Comparison of ENCODE assay signal across 8 cellular contexts in the genomic region with DNA sequence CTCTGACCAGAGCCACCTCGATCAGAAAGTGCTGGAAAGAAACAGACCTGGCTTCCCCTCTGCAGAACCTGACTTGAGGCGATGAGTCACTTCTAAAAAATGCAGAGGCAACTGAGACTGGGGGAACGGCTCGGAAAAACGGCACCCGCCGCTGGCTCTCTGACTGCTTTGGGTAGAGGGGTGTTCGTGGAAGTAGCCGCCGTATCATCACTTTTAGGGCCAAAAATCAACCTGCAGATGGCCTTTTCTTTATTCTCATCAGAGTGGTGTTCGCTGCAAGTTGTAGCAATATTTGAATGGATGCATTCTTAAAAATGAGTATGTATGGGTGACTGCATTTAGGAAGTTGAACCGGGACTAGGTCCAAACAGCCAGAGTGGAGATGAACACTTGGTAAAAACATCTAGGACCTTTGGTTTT. TPM values are rescaled to one million over a fixed set of nuclear protein-coding genes. Genes with fewer than 3 reads are reported as not detected.
A peak's percentile ranks its signal among the peaks of the same experiment; 100 is the strongest.
DNase-seq lines count a peak whose midpoint lies in the region; ATAC-seq and TF ChIP-seq lines count a peak whose summit lies in the region.

No MANE protein-coding gene starts in this region.

- peak in 2 of 3 experiments; percentile 0 to 6 for DNase-seq in activated CD8-positive, alpha-beta memory T cell treated with anti-CD3 and anti-CD28 coated beads for 48 hours (ENCODE audit: low read depth in 2 of 3, low spot score in 2 of 3)
- no peak for DNase-seq in activated CD8-positive, alpha-beta memory T cell treated with anti-CD3 and anti-CD28 coated beads, Interleukin-2, amount 10 ng/mL, durations not matched to agents 7 days and 5 days
- DNase-seq in Panc1 (ENCODE audit: low read depth, low spot score) (no peak), colonic mucosa (peak; percentile 67), left lobe of liver (ENCODE audit: low spot score) (peak; percentile 47)
- DNase-seq in activated CD8-positive, alpha-beta memory T cell treated with anti-CD3 and anti-CD28 coated beads, Interleukin-2, amount 50 U/mL, for 48 hours, result no peak

- no peak overlapping the region for H3K4me3 Mint-ChIP-seq in activated CD8-positive, alpha-beta memory T cell treated with anti-CD3 and anti-CD28 coated beads, Interleukin-2, amount 10 ng/mL, durations not matched to agents 7 days and 5 days

- no peaks in the 10 kb centered on the region for H3K9me3 ChIP-seq in Panc1 (ENCODE audit: control insufficient read depth, insufficient read depth, low read depth, low read length)
- H3K9me3 ChIP-seq in colonic mucosa, result no peaks in the 10 kb centered on the region
- no peaks in the 10 kb centered on the region for H3K9me3 ChIP-seq in stomach smooth muscle (ENCODE audit: control insufficient read depth in 2 of 2, low read length in 2 of 2)

- peaks cover 14% of the 10 kb centered on the region; the same call in 1 of the 2 replicates for H3K4me1 ChIP-seq in Panc1 (ENCODE audit: control insufficient read depth, insufficient read depth, low read length)
- H3K4me1 ChIP-seq in colonic mucosa, result no peaks in the 10 kb centered on the region
- peaks cover 4% of the 10 kb centered on the region for H3K4me1 ChIP-seq in stomach smooth muscle (ENCODE audit: control insufficient read depth, insufficient read depth, low read length)

- intact Hi-C loops in Panc1 (cut with micrococcal nuclease; ENCODE audit: unreplicated experiment) (loop anchor here (10.0 kb wide), 2 partner anchors 109 to 191 kb away; a partner anchor contains a TSS), colonic mucosa (cut with DNase I) (no loop called here)

- H3K4me1 Mint-ChIP-seq in activated CD8-positive, alpha-beta memory T cell treated with anti-CD3 and anti-CD28 coated beads, Interleukin-2, amount 10 ng/mL, durations not matched to agents 7 days and 5 days, result peaks cover 3% of the 10 kb centered on the region

- CTCF ChIA-PET in activated CD8-positive, alpha-beta memory T cell treated with anti-CD3 and anti-CD28 coated beads, Interleukin-2, amount 10 ng/mL, durations not matched to agents 7 days and 5 days (lab: Charles Lee), result no interaction called here
- CTCF ChIA-PET in Panc1 (lab: Charles Lee), result no interaction called here

- in situ Hi-C loops in Panc1 (cut with HindIII; ENCODE audit: low pct_unique_long_range_greater_than_20kb, low sequenced_read_pairs), result no loop called here

- H3K27me3 Mint-ChIP-seq in activated CD8-positive, alpha-beta memory T cell treated with anti-CD3 and anti-CD28 coated beads, Interleukin-2, amount 10 ng/mL, durations not matched to agents 7 days and 5 days, result peaks cover 48% of the 10 kb centered on the region

- no peaks in the 10 kb centered on the region for H3K9me3 Mint-ChIP-seq in activated CD8-positive, alpha-beta memory T cell treated with anti-CD3 and anti-CD28 coated beads, Interleukin-2, amount 10 ng/mL, durations not matched to agents 7 days and 5 days (ENCODE audit: low read depth)

- BruUV-seq in Panc1 (replicated peaks; lab: Mats Ljungman, UMichigan), result no TSS peak

- H3K4me3 ChIP-seq in Panc1 (ENCODE audit: low read depth in 2 of 2, low read length in 2 of 2) (peak overlapping the region; percentile 70 to 75), colonic mucosa (peak overlapping the region; percentile 36), stomach smooth muscle (ENCODE audit: low read length in 2 of 2) (peak overlapping the region; percentile 75 to 78)

- H3K36me3 Mint-ChIP-seq in activated CD8-positive, alpha-beta memory T cell treated with anti-CD3 and anti-CD28 coated beads, Interleukin-2, amount 10 ng/mL, durations not matched to agents 7 days and 5 days, result peaks cover 2% of the 10 kb centered on the region

- POLR2A ChIA-PET in Panc1 (lab: Charles Lee), result no interaction called here

- H3K36me3 ChIP-seq in Panc1 (ENCODE audit: control insufficient read depth, insufficient read depth, low read length) (no peaks in the 10 kb centered on the region), colonic mucosa (no peaks in the 10 kb centered on the region), stomach smooth muscle (ENCODE audit: control insufficient read depth in 2 of 2, insufficient read depth in 2 of 2, low read length in 2 of 2) (no peaks in the 10 kb centered on the region)

- no peaks in the 10 kb centered on the region for H3K27me3 ChIP-seq in Panc1 (ENCODE audit: control insufficient read depth, insufficient read depth, low read length)
- no peaks in the 10 kb centered on the region for H3K27me3 ChIP-seq in colonic mucosa
- no peaks in the 10 kb centered on the region for H3K27me3 ChIP-seq in stomach smooth muscle (ENCODE audit: control insufficient read depth in 1 of 2, insufficient read depth in 2 of 2, low read length in 2 of 2)

- no peak for TF ChIP-seq CTCF in Panc1 (IDR thresholded peaks at IDR 0.05)
- no peak for TF ChIP-seq CTCF in colonic mucosa (IDR thresholded peaks at IDR 0.05)

- H3K27ac Mint-ChIP-seq in activated CD8-positive, alpha-beta memory T cell treated with anti-CD3 and anti-CD28 coated beads, Interleukin-2, amount 10 ng/mL, durations not matched to agents 7 days and 5 days, result no peak overlapping the region

- H3K9ac ChIP-seq in colonic mucosa (ENCODE audit: low read depth in 2 of 2, low read length in 2 of 2) (peak overlapping the region; percentile 12 to 63), stomach smooth muscle (ENCODE audit: low read length in 2 of 2) (peak overlapping the region; percentile 62 to 68)

- peak overlapping the region; percentile 96 for H3K27ac ChIP-seq in Panc1 (ENCODE audit: low read length)
- peak overlapping the region; percentile 44 for H3K27ac ChIP-seq in colonic mucosa
- peak overlapping the region; percentile 59 for H3K27ac ChIP-seq in stomach smooth muscle (ENCODE audit: low read length)

- no peak for ATAC-seq in activated CD8-positive, alpha-beta memory T cell treated with anti-CD3 and anti-CD28 coated beads, Interleukin-2, amount 10 ng/mL, durations not matched to agents 7 days and 5 days
- ATAC-seq in Panc1, result peak; percentile 80
- peak; percentile 59 for ATAC-seq in left lobe of liver
- no peak for ATAC-seq in GM21515 (IDR thresholded peaks at IDR 0.05; ENCODE audit: unreplicated experiment)

RNA-seq across cellular contexts. Expression of a gene that starts 0.8 kb away (rescaled TPM):
- not detected for total RNA-seq in activated CD8-positive, alpha-beta memory T cell treated with anti-CD3 and anti-CD28 coated beads, Interleukin-2, amount 10 ng/mL, durations not matched to agents 7 days and 5 days
- total RNA-seq in Panc1 (2021; ENCODE audit: unreplicated experiment) (37.0 TPM), colonic mucosa (10 to 100 TPM in 1 of 2 donors, 1 to 10 TPM in 1; 2.7 to 10.4 TPM), left lobe of liver (2.5 TPM)
- polyA plus RNA-seq in Panc1 (2012; ENCODE audit: insufficient read length), result 46.3 TPM

Comparison
In these comparisons a context has a peak if more than half of its experiments do, and no peak if none do; other contexts are left out.
1. DNase-seq: peak in activated CD8-positive, alpha-beta memory T cell treated with anti-CD3 and anti-CD28 coated beads for 48 hours (2 of 3), colonic mucosa (single experiment) and left lobe of liver (single experiment); none in activated CD8-positive, alpha-beta memory T cell treated with anti-CD3 and anti-CD28 coated beads, Interleukin-2, amount 10 ng/mL, durations not matched to agents 7 days and 5 days (single experiment), Panc1 (single experiment) and activated CD8-positive, alpha-beta memory T cell treated with anti-CD3 and anti-CD28 coated beads, Interleukin-2, amount 50 U/mL, for 48 hours (single experiment).
2. ATAC-seq: peak in Panc1 (single experiment) and left lobe of liver (single experiment); none in activated CD8-positive, alpha-beta memory T cell treated with anti-CD3 and anti-CD28 coated beads, Interleukin-2, amount 10 ng/mL, durations not matched to agents 7 days and 5 days (single experiment) and GM21515 (single experiment).
3. H3K27ac ChIP-seq: peak in every context shown above with its lines; median percentile 96 in Panc1; 59 in stomach smooth muscle; 44 in colonic mucosa.
4. Peak in every context shown above with its lines, with median percentiles within 50 percentile points of each other: H3K4me3 ChIP-seq.